1 cellular context compared by ENCODE assay signal in genomic region chr2:33276868-33277503, GRCh38.
TF ChIP-seq lines count a peak whose summit lies in the region.

No MANE protein-coding gene starts in this region.

TF ChIP-seq in K562, 482 proteins besides CTCF, POLR2A, EP300 and RAD21 (continued from another document):
- TF ChIP-seq NKRF (IDR thresholded peaks at IDR 0.05; ENCODE audit: borderline replicate concordance) (no peak), SMARCC2 (IDR thresholded peaks at IDR 0.05; ENCODE audit: low read depth) (no peak), CREM (IDR thresholded peaks at IDR 0.05; ENCODE audit: low read depth) (no peak), CSDE1 (IDR thresholded peaks at IDR 0.05) (no peak), IFI16 (CRISPR knock-in tag; IDR thresholded peaks at IDR 0.05) (no peak), ZFPM2 (CRISPR knock-in tag; IDR thresholded peaks at IDR 0.05) (no peak), ZNF75A (CRISPR knock-in tag; IDR thresholded peaks at IDR 0.05) (no peak), ZFP30 (CRISPR knock-in tag; IDR thresholded peaks at IDR 0.05; ENCODE audit: borderline replicate concordance) (no peak)
- TF ChIP-seq, protein P1, sequence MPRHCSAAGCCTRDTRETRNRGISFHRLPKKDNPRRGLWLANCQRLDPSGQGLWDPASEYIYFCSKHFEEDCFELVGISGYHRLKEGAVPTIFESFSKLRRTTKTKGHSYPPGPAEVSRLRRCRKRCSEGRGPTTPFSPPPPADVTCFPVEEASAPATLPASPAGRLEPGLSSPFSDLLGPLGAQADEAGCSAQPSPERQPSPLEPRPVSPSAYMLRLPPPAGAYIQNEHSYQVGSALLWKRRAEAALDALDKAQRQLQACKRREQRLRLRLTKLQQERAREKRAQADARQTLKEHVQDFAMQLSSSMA (CRISPR knock-in tag; IDR thresholded peaks at IDR 0.05): no peak
- TF ChIP-seq, protein P2, sequence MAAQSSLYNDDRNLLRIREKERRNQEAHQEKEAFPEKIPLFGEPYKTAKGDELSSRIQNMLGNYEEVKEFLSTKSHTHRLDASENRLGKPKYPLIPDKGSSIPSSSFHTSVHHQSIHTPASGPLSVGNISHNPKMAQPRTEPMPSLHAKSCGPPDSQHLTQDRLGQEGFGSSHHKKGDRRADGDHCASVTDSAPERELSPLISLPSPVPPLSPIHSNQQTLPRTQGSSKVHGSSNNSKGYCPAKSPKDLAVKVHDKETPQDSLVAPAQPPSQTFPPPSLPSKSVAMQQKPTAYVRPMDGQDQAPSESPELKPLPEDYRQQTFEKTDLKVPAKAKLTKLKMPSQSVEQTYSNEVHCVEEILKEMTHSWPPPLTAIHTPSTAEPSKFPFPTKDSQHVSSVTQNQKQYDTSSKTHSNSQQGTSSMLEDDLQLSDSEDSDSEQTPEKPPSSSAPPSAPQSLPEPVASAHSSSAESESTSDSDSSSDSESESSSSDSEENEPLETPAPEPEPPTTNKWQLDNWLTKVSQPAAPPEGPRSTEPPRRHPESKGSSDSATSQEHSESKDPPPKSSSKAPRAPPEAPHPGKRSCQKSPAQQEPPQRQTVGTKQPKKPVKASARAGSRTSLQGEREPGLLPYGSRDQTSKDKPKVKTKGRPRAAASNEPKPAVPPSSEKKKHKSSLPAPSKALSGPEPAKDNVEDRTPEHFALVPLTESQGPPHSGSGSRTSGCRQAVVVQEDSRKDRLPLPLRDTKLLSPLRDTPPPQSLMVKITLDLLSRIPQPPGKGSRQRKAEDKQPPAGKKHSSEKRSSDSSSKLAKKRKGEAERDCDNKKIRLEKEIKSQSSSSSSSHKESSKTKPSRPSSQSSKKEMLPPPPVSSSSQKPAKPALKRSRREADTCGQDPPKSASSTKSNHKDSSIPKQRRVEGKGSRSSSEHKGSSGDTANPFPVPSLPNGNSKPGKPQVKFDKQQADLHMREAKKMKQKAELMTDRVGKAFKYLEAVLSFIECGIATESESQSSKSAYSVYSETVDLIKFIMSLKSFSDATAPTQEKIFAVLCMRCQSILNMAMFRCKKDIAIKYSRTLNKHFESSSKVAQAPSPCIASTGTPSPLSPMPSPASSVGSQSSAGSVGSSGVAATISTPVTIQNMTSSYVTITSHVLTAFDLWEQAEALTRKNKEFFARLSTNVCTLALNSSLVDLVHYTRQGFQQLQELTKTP (IDR thresholded peaks at IDR 0.05; ENCODE audit: low read depth in 1 of 2, partially characterized antibody in 2 of 2): no peak
- TF ChIP-seq, protein P3, sequence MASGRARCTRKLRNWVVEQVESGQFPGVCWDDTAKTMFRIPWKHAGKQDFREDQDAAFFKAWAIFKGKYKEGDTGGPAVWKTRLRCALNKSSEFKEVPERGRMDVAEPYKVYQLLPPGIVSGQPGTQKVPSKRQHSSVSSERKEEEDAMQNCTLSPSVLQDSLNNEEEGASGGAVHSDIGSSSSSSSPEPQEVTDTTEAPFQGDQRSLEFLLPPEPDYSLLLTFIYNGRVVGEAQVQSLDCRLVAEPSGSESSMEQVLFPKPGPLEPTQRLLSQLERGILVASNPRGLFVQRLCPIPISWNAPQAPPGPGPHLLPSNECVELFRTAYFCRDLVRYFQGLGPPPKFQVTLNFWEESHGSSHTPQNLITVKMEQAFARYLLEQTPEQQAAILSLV (tag; IDR thresholded peaks at IDR 0.05): no peak
- TF ChIP-seq, protein P4, sequence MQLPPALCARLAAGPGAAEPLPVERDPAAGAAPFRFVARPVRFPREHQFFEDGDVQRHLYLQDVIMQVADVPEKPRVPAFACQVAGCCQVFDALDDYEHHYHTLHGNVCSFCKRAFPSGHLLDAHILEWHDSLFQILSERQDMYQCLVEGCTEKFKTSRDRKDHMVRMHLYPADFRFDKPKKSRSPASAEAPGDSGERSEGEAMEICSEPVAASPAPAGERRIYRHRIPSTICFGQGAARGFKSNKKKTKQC (CRISPR knock-in tag; IDR thresholded peaks at IDR 0.05): no peak
